17 cellular contexts compared by ENCODE assay signal in genomic region chr4:137981277-137981676, GRCh38.
DNase-seq lines count a peak whose midpoint lies in the region; ATAC-seq, FAIRE-seq and TF ChIP-seq lines count a peak whose summit lies in the region.
"Had no signal": no experiment of that assay in that cellular context is flagged by ENCODE, and none has a peak within 500 bp of the region (broad histone marks: within the 10 kb centered on the region; RNA-seq: fewer than 3 reads in every experiment).

No MANE protein-coding gene starts in this region.

- no peak overlapping the region for H3K4me3 Mint-ChIP-seq in activated T-helper 17 cell treated with anti-CD3 and anti-CD28 coated beads, Interleukin-2, amount 50 U/mL, for 72 hours
- H3K4me3 Mint-ChIP-seq: T-helper 1 cell treated with Interleukin-12 subunit alpha and Interleukin-12 subunit beta and Interleukin-4 antibody, amounts not matched to agents 30 μg/mL and 1 μg/mL, for 36 hours had no signal

- ATAC-seq in left cardiac atrium: no peak
- ATAC-seq in GM21737 (IDR thresholded peaks at IDR 0.05; ENCODE audit: unreplicated experiment): no peak
- no peak for ATAC-seq in activated T-helper 17 cell treated with anti-CD3 and anti-CD28 coated beads, Interleukin-2, amount 50 U/mL, for 72 hours (replicated peaks)
- no peak for ATAC-seq in GM21619 (IDR thresholded peaks at IDR 0.05; ENCODE audit: unreplicated experiment)
- ATAC-seq: pancreas had no signal

- H3K27ac Mint-ChIP-seq in activated T-helper 17 cell treated with anti-CD3 and anti-CD28 coated beads, Interleukin-2, amount 50 U/mL, for 72 hours: no peak overlapping the region
- H3K27ac Mint-ChIP-seq: T-helper 1 cell treated with Interleukin-12 subunit alpha and Interleukin-12 subunit beta and Interleukin-4 antibody, amounts not matched to agents 30 μg/mL and 1 μg/mL, for 36 hours had no signal

- H3K4me3 ChIP-seq in cardiac muscle cell (no peak overlapping the region), fibroblast of mammary gland (ENCODE audit: control insufficient read depth, low read depth, low read length) (no peak overlapping the region)
- H3K4me3 ChIP-seq: pancreas, PC-9, tibial nerve had no signal

- H3K36me3 ChIP-seq in cardiac muscle cell: no peaks in the 10 kb centered on the region
- H3K36me3 ChIP-seq: pancreas, tibial nerve had no signal

- no peaks in the 10 kb centered on the region for H3K4me1 Mint-ChIP-seq in activated T-helper 17 cell treated with anti-CD3 and anti-CD28 coated beads, Interleukin-2, amount 50 U/mL, for 72 hours

- no peaks in the 10 kb centered on the region for H3K4me1 ChIP-seq in cardiac muscle cell (ENCODE audit: low read depth)
- H3K4me1 ChIP-seq: pancreas, tibial nerve had no signal

- H3K27me3 Mint-ChIP-seq in activated T-helper 17 cell treated with anti-CD3 and anti-CD28 coated beads, Interleukin-2, amount 50 U/mL, for 72 hours: no peaks in the 10 kb centered on the region

- no peaks in the 10 kb centered on the region for H3K27me3 ChIP-seq in cardiac muscle cell
- H3K27me3 ChIP-seq: tibial nerve had no signal

- H3K9me3 ChIP-seq in cardiac muscle cell (ENCODE audit: low read depth): no peaks in the 10 kb centered on the region
- H3K9me3 ChIP-seq: pancreas, tibial nerve had no signal

- DNase-seq in cardiac muscle cell (ENCODE audit: low read depth in 1 of 2, low spot score in 1 of 2): peak in 1 of 2 donors; percentile 60
- DNase-seq in left cardiac atrium: no peak
- DNase-seq in RPMI7951 (ENCODE audit: low read depth): peak; percentile 47
- DNase-seq in fibroblast of mammary gland (ENCODE audit: low read depth): peak; percentile 68
- DNase-seq in GM12892 (ENCODE audit: insufficient read length): no peak
- DNase-seq: activated CD4-positive, alpha-beta T cell treated with anti-CD3 and anti-CD28 coated beads, Interleukin-2, amount 50 U/mL, for 48 hours; DMS 273 treated with DMSO at 0.1 percent for 48 hours; erythroblast; NCI-H345; pancreas; PC-9 had no signal

- no peak for TF ChIP-seq POLR2A in GM12892 (IDR thresholded peaks at IDR 0.05; ENCODE audit: low read depth, low read length)

- peaks cover 5% of the 10 kb centered on the region for H3K9me3 Mint-ChIP-seq in activated T-helper 17 cell treated with anti-CD3 and anti-CD28 coated beads, Interleukin-2, amount 50 U/mL, for 72 hours
- H3K9me3 Mint-ChIP-seq: T-helper 1 cell treated with Interleukin-12 subunit alpha and Interleukin-12 subunit beta and Interleukin-4 antibody, amounts not matched to agents 30 μg/mL and 1 μg/mL, for 36 hours had no signal

- FAIRE-seq in GM12892 (lab: Jason Lieb, UNC): no peak
- FAIRE-seq: A204.1, pancreas had no signal

- no peak overlapping the region for H3K27ac ChIP-seq in cardiac muscle cell
- H3K27ac ChIP-seq: pancreas, PC-9, tibial nerve had no signal

- no peaks in the 10 kb centered on the region for H3K36me3 Mint-ChIP-seq in activated T-helper 17 cell treated with anti-CD3 and anti-CD28 coated beads, Interleukin-2, amount 50 U/mL, for 72 hours (ENCODE audit: low read depth)

- intact Hi-C loops in left cardiac atrium (cut with DNase I): no loop called here

- TF ChIP-seq CTCF in cardiac muscle cell (IDR thresholded peaks at IDR 0.05; ENCODE audit: low read depth, low read length) (peak; percentile 35), fibroblast of mammary gland (conservative IDR thresholded peaks at IDR 0.05; ENCODE audit: control insufficient read depth, insufficient read depth, low read depth, low read length) (peak; percentile 40)

Comparison
In these comparisons a context has a peak if more than half of its experiments do, and no peak if none do; other contexts are left out.
1. DNase-seq: peak in RPMI7951 (single experiment) and fibroblast of mammary gland (single experiment); none in left cardiac atrium (single experiment) and GM12892 (single experiment).